ENCODE assay signal across 10 cellular contexts in the genomic region with DNA sequence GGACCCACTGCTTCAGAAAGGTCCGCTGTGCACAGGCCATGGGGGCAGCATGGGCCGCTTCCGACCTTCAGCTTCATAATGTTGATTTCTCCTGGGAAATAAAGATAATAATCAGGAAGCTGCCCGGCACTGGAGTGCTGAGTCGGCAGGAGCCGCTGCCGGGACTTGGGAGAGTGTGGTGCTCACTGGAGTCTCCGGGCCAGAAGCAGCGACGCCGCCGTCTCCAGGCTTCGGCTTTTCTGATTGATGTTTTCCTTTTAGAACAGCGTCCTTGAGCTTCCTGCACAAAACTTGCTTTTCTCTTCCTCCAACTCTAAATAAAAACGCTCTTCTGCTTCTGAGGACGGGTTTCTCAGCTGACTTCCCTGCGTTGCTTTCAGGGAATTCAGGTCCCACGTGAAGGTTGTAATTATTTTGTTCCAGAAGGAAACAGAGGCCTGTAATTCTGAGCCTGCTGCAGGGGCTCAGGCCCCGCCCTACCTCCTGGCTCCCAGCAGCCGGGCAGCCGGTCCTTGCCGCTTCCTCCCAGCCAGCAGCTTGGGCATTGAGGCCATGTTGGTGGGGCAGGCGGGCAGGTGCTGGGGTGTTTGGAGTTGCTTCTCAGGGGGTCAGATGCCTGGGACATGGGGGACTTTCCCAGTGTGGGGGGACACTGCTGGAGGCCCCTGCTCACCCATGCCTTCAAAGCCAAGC. TPM values are rescaled to one million over a fixed set of nuclear protein-coding genes. Genes with fewer than 3 reads are reported as not detected.
DNase-seq lines count a peak whose midpoint lies in the region; ATAC-seq and TF ChIP-seq lines count a peak whose summit lies in the region.
"Had no signal": no experiment of that assay in that cellular context is flagged by ENCODE, and none has a peak within 500 bp of the region (broad histone marks: within the 10 kb centered on the region; RNA-seq: fewer than 3 reads in every experiment).

No MANE protein-coding gene starts in this region.

- POLR2A ChIA-PET in HEK293 (lab: Yijun Ruan, JAX): no interaction called here

- H3K27me3 ChIP-seq in spleen (replicated peaks in 1 of 7): no peaks in the 10 kb centered on the region

- H3K4me3 ChIP-seq in HEK293 (ENCODE audit: low read depth, low read length): no peak overlapping the region
- H3K4me3 ChIP-seq in choroid plexus epithelial cell (ENCODE audit: low read depth, low read length): no peak overlapping the region
- peak overlapping the region in 1 of 8 donors; percentile 27 for H3K4me3 ChIP-seq in spleen

- WGBS in spleen, 5 donors: 23 to 28% (median 25%) methylated on average over 21 to 23 of the region's 23 CpGs

- in situ Hi-C loops in KBM-7 (cut with MboI; ENCODE audit: low pct_unique_long_range_greater_than_20kb, low sequenced_read_pairs): no loop called here

- H3K9me3 ChIP-seq in HEK293 (ENCODE audit: control insufficient read depth, insufficient read depth, low read depth, low read length) (no peaks in the 10 kb centered on the region), spleen (no peaks in the 10 kb centered on the region)

- TF ChIP-seq CTCF in HEK293 (tag by site-specific recombination; IDR thresholded peaks at IDR 0.05) (no peak), choroid plexus epithelial cell (conservative IDR thresholded peaks at IDR 0.05; ENCODE audit: low read depth, low read length) (peak; percentile 11), spleen (IDR thresholded peaks at IDR 0.05 in 8 of 11, conservative IDR thresholded peaks at IDR 0.05 in 3 of 11) (no peak), omental fat pad (IDR thresholded peaks at IDR 0.05) (no peak)

- peak; percentile 47 for DNase-seq in choroid plexus epithelial cell (ENCODE audit: low read depth)
- DNase-seq in left colon: peak; percentile 72 to 82
- peak; percentile 84 for DNase-seq in spleen
- no peak for DNase-seq in KBM-7
- DNase-seq in omental fat pad (ENCODE audit: low spot score): no peak
- DNase-seq: activated naive CD4-positive, alpha-beta T cell had no signal

- CTCF ChIA-PET in HEK293 (lab: Yijun Ruan, JAX): interaction anchor here (1.7 kb wide), 1 partner anchor 42 kb away, joined by 6 read pairs; no protein-coding TSS in a partner anchor

- peak; percentile 27 for ATAC-seq in left colon
- no peak for ATAC-seq in HG03442 (IDR thresholded peaks at IDR 0.05; ENCODE audit: unreplicated experiment)
- ATAC-seq in GM21723 (IDR thresholded peaks at IDR 0.05; ENCODE audit: unreplicated experiment): no peak
- ATAC-seq in omental fat pad (ENCODE audit: low FRiP score): no peak

- intact Hi-C loops in left colon (cut with DNase I, micrococcal nuclease): no loop called here
- intact Hi-C loops in spleen (cut with DNase I; ENCODE audit: low total_unique reads): no loop called here

- H3K27ac ChIP-seq in HEK293 (ENCODE audit: extremely low read depth, low read depth, low read length) (peak overlapping the region; percentile 52; the same call in 1 of the 2 replicates), spleen (peak overlapping the region; percentile 51 to 99 (median 84))
- H3K27ac ChIP-seq: KMS-11 had no signal

- H3K4me1 ChIP-seq in HEK293 (ENCODE audit: control insufficient read depth, insufficient read depth, low read length): peaks cover 3% of the 10 kb centered on the region; the same call in 1 of the 2 replicates
- H3K4me1 ChIP-seq in spleen: peaks cover 56 to 100% (median 90%) of the 10 kb centered on the region in 6 donors

- H3K36me3 ChIP-seq in HEK293 (ENCODE audit: control insufficient read depth in 2 of 2, insufficient read depth in 1 of 2, low read length in 2 of 2) (peaks cover 0 to 11% of the 10 kb centered on the region in 2 experiments; a peak in 1 of 3 replicates), spleen (peaks cover 0 to 64% (median 3%) of the 10 kb centered on the region in 6 donors)

- TF ChIP-seq POLR2A in spleen (IDR thresholded peaks at IDR 0.05): no peak

TF ChIP-seq in HEK293, 187 proteins besides CTCF, POLR2A, EP300 and RAD21 (continues in another document):
- TF ChIP-seq ZNF23 (tag by site-specific recombination; IDR thresholded peaks at IDR 0.05; ENCODE audit: borderline replicate concordance) (no peak), ZNF626 (tag by site-specific recombination; IDR thresholded peaks at IDR 0.05) (no peak), ZNF133 (tag by site-specific recombination; IDR thresholded peaks at IDR 0.05) (no peak), ZBTB20 (tag by site-specific recombination; IDR thresholded peaks at IDR 0.05) (no peak), MEIS1 (CRISPR knock-in tag; IDR thresholded peaks at IDR 0.05; ENCODE audit: borderline replicate concordance) (no peak), ZNF654 (tag by site-specific recombination; IDR thresholded peaks at IDR 0.05; ENCODE audit: low read depth) (no peak), GLIS1 (tag by site-specific recombination; IDR thresholded peaks at IDR 0.05) (no peak), ZFP69B (tag by site-specific recombination; IDR thresholded peaks at IDR 0.05) (no peak), ZBTB7A (tag by site-specific recombination; IDR thresholded peaks at IDR 0.05; ENCODE audit: low read depth) (no peak), ZNF624 (tag by site-specific recombination; IDR thresholded peaks at IDR 0.05) (no peak), ZNF544 (tag by site-specific recombination; IDR thresholded peaks at IDR 0.05) (no peak), ZNF324 (tag by site-specific recombination; IDR thresholded peaks at IDR 0.05) (no peak), ZNF548 (tag by site-specific recombination; IDR thresholded peaks at IDR 0.05) (no peak), ZNF174 (tag by site-specific recombination; IDR thresholded peaks at IDR 0.05) (no peak), MZF1 (tag by site-specific recombination; IDR thresholded peaks at IDR 0.05; ENCODE audit: borderline replicate concordance) (no peak), ZNF610 (tag by site-specific recombination; IDR thresholded peaks at IDR 0.05; ENCODE audit: borderline replicate concordance) (no peak), ZXDB (tag by site-specific recombination; IDR thresholded peaks at IDR 0.05) (peak; percentile 67; the same call in 1 of the 2 replicates), ZNF157 (tag by site-specific recombination; IDR thresholded peaks at IDR 0.05) (no peak), HOXC10 (CRISPR knock-in tag; IDR thresholded peaks at IDR 0.05) (no peak), ZNF555 (tag by site-specific recombination; conservative IDR thresholded peaks at IDR 0.05) (no peak), ZNF341 (tag by site-specific recombination; IDR thresholded peaks at IDR 0.05; ENCODE audit: low read depth) (peak; percentile 65), ZBTB48 (tag by site-specific recombination; IDR thresholded peaks at IDR 0.05) (no peak), ZNF664 (tag by site-specific recombination; IDR thresholded peaks at IDR 0.05) (no peak), ZNF10 (tag by site-specific recombination; IDR thresholded peaks at IDR 0.05) (0 out of 2 replicates have a peak, but pooled peaks have one; percentile 16), SETDB1 (IDR thresholded peaks at IDR 0.05; ENCODE audit: insufficient read length, low read length) (no peak), TCF7L2 (IDR thresholded peaks at IDR 0.05; ENCODE audit: borderline replicate concordance, low read depth, low read length) (peak; percentile 84; the same call in 1 of the 2 replicates), ZNF629 (tag by site-specific recombination; IDR thresholded peaks at IDR 0.05) (no peak), IKZF3 (tag by site-specific recombination; IDR thresholded peaks at IDR 0.05) (peak; percentile 57; the same call in 1 of the 2 replicates), ZNF473 (tag by site-specific recombination; IDR thresholded peaks at IDR 0.05) (no peak)
- TF ChIP-seq, protein P1, sequence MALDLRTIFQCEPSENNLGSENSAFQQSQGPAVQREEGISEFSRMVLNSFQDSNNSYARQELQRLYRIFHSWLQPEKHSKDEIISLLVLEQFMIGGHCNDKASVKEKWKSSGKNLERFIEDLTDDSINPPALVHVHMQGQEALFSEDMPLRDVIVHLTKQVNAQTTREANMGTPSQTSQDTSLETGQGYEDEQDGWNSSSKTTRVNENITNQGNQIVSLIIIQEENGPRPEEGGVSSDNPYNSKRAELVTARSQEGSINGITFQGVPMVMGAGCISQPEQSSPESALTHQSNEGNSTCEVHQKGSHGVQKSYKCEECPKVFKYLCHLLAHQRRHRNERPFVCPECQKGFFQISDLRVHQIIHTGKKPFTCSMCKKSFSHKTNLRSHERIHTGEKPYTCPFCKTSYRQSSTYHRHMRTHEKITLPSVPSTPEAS (tag by site-specific recombination; IDR thresholded peaks at IDR 0.05): no peak
- TF ChIP-seq, protein P2, sequence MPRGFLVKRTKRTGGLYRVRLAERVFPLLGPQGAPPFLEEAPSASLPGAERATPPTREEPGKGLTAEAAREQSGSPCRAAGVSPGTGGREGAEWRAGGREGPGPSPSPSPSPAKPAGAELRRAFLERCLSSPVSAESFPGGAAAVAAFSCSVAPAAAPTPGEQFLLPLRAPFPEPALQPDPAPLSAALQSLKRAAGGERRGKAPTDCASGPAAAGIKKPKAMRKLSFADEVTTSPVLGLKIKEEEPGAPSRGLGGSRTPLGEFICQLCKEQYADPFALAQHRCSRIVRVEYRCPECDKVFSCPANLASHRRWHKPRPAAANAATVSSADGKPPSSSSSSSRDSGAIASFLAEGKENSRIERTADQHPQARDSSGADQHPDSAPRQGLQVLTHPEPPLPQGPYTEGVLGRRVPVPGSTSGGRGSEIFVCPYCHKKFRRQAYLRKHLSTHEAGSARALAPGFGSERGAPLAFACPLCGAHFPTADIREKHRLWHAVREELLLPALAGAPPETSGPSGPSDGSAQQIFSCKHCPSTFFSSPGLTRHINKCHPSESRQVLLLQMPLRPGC (tag by site-specific recombination; IDR thresholded peaks at IDR 0.05): no peak
- TF ChIP-seq, protein P3, sequence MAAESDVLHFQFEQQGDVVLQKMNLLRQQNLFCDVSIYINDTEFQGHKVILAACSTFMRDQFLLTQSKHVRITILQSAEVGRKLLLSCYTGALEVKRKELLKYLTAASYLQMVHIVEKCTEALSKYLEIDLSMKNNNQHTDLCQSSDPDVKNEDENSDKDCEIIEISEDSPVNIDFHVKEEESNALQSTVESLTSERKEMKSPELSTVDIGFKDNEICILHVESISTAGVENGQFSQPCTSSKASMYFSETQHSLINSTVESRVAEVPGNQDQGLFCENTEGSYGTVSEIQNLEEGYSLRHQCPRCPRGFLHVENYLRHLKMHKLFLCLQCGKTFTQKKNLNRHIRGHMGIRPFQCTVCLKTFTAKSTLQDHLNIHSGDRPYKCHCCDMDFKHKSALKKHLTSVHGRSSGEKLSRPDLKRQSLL (tag by site-specific recombination; IDR thresholded peaks at IDR 0.05): peak; percentile 60; the same call in 1 of the 2 replicates

RNA-seq across cellular contexts. Expression of gene PWWP2B, which starts 14.7 kb away (rescaled TPM):
- 10 to 100 TPM; 51.9 to 55.3 TPM for total RNA-seq in left colon
- 10 to 100 TPM; 24.8 to 41.7 (median 28.1) TPM for total RNA-seq in spleen
- polyA plus RNA-seq in spleen: 10 to 100 TPM; 22.5 to 50.0 (median 27.8) TPM
- 10 to 100 TPM in 3 of 4 donors, 1 to 10 TPM in 1; 6.0 to 24.4 (median 12.2) TPM for total RNA-seq in omental fat pad

Comparison
In these comparisons a context has a peak if more than half of its experiments do, and no peak if none do; other contexts are left out.
1. DNase-seq: peak in choroid plexus epithelial cell (single experiment), left colon (2 of 2) and spleen (single experiment); none in KBM-7 (single experiment) and omental fat pad (single experiment).